8 cellular contexts compared by ENCODE assay signal in genomic region chr15:68650901-68651709, GRCh38.
DNase-seq lines count a peak whose midpoint lies in the region; ATAC-seq and TF ChIP-seq lines count a peak whose summit lies in the region.

No MANE protein-coding gene starts in this region.

- H3K27me3 ChIP-seq in Peyer's patch = no peaks in the 10 kb centered on the region
- no peaks in the 10 kb centered on the region for H3K27me3 ChIP-seq in layer of hippocampus (ENCODE audit: control insufficient read depth, insufficient read depth, low read length)

- no peaks in the 10 kb centered on the region for H3K36me3 ChIP-seq in Peyer's patch

- H3K9me3 ChIP-seq in Peyer's patch = no peaks in the 10 kb centered on the region

- DNase-seq in Peyer's patch (peak; percentile 22 to 74 (median 72)), astrocyte of the spinal cord (ENCODE audit: low read depth, low spot score) (no peak), NOMO-1 treated with dmso at 0.1 percent for 144 hours (lab: John Stamatoyannopoulos, UW; ENCODE audit: unreplicated experiment) (no peak), NCI-H128 (lab: John Stamatoyannopoulos, UW; ENCODE audit: unreplicated experiment) (no peak)
- DNase-seq in stimulated activated CD8-positive, alpha-beta memory T cell treated with anti-CD3 and anti-CD28 coated beads, Interleukin-7, amount 100 ng/mL, for 48 hours (ENCODE audit: extremely low read depth in 1 of 2, low read depth in 1 of 2) = peak; percentile 13 to 23

- no peak for ATAC-seq in GM21619 (IDR thresholded peaks at IDR 0.05; ENCODE audit: unreplicated experiment)

- TF ChIP-seq CTCF in GM12874 (IDR thresholded peaks at IDR 0.05; ENCODE audit: insufficient read depth, low read depth, low read length) (peak; percentile 86), Peyer's patch (IDR thresholded peaks at IDR 0.05) (peak in 4 of 6 experiments; percentile 51 to 70 (median 60)), astrocyte of the spinal cord (IDR thresholded peaks at IDR 0.05; ENCODE audit: low read depth, low read length) (peak; percentile 85)

- in situ Hi-C loops in astrocyte of the spinal cord (cut with HindIII; ENCODE audit: low sequenced_read_pairs) = no loop called here

- TF ChIP-seq POLR2A in Peyer's patch (IDR thresholded peaks at IDR 0.05) = no peak

- H3K27ac ChIP-seq in Peyer's patch (no peak overlapping the region), layer of hippocampus (ENCODE audit: low read depth, low read length) (peak overlapping the region; percentile 92)

- no peaks in the 10 kb centered on the region for H3K4me1 ChIP-seq in Peyer's patch

- H3K4me3 ChIP-seq in Peyer's patch (no peak overlapping the region), astrocyte of the spinal cord (ENCODE audit: low read depth, low read length) (no peak overlapping the region)

Comparison
In these comparisons a context has a peak if more than half of its experiments do, and no peak if none do; other contexts are left out.
1. DNase-seq: peak in Peyer's patch (3 of 3) and stimulated activated CD8-positive, alpha-beta memory T cell treated with anti-CD3 and anti-CD28 coated beads, Interleukin-7, amount 100 ng/mL, for 48 hours (2 of 2); none in astrocyte of the spinal cord (single experiment), NOMO-1 treated with dmso at 0.1 percent for 144 hours (single experiment) and NCI-H128 (single experiment).
2. Peak in every context shown above with its lines, with median percentiles within 50 percentile points of each other: CTCF ChIP-seq.